12 cellular contexts compared by ENCODE assay signal in genomic region chr17:1030684-1031557, GRCh38. TPM values are rescaled to one million over a fixed set of nuclear protein-coding genes. Genes with fewer than 3 reads are reported as not detected.
DNase-seq lines count a peak whose midpoint lies in the region; ATAC-seq, FAIRE-seq and TF ChIP-seq lines count a peak whose summit lies in the region.
"Had no signal": no experiment of that assay in that cellular context is flagged by ENCODE, and none has a peak within 500 bp of the region (broad histone marks: within the 10 kb centered on the region; RNA-seq: fewer than 3 reads in every experiment).

No MANE protein-coding gene starts in this region.

- TF ChIP-seq POLR2A in Peyer's patch (IDR thresholded peaks at IDR 0.05) (no peak), tibial nerve (IDR thresholded peaks at IDR 0.05) (no peak), H54 (IDR thresholded peaks at IDR 0.05; ENCODE audit: low read depth, low read length) (no peak)

- H3K4me1 ChIP-seq in Peyer's patch: peaks cover 0 to 18% (median 0%) of the 10 kb centered on the region in 4 donors
- peaks cover 27% of the 10 kb centered on the region for H3K4me1 ChIP-seq in muscle layer of colon (ENCODE audit: insufficient read depth, low read length)
- peaks cover 0 to 50% (median 5%) of the 10 kb centered on the region in 4 donors for H3K4me1 ChIP-seq in tibial nerve

- no peak for FAIRE-seq in H54 (lab: Jason Lieb, UNC)
- FAIRE-seq: D721Med, GM12878 had no signal

- H3K36me3 ChIP-seq in Peyer's patch (peaks cover 0 to 36% (median 0%) of the 10 kb centered on the region in 3 donors), muscle layer of colon (ENCODE audit: insufficient read depth, low read length) (peaks cover 10% of the 10 kb centered on the region), tibial nerve (peaks cover 0 to 13% (median 0%) of the 10 kb centered on the region in 3 donors)

- ATAC-seq in GM18909 (IDR thresholded peaks at IDR 0.05; ENCODE audit: poor library complexity, unreplicated experiment): no peak
- no peak for ATAC-seq in HG03442 (IDR thresholded peaks at IDR 0.05; ENCODE audit: unreplicated experiment)
- ATAC-seq: GM12878 had no signal

- 40 to 44% methylated on average over 2 to 29 of the region's 48 CpGs for WGBS in tibial nerve, 2 donors

- H3K27ac ChIP-seq in Peyer's patch: peak overlapping the region in 3 of 4 donors; percentile 17 to 69 (median 43)
- peak overlapping the region; percentile 57 for H3K27ac ChIP-seq in muscle layer of colon (ENCODE audit: low read depth, low read length)
- H3K27ac ChIP-seq in tibial nerve: peak overlapping the region in 3 of 4 donors; percentile 30 to 80 (median 36)

- DNase-seq in Peyer's patch (no peak), fibroblast of the aortic adventitia (ENCODE audit: low read depth) (peak; percentile 8), tibial nerve (ENCODE audit: low spot score in 2 of 2) (peak; percentile 44), GOT3 (lab: John Stamatoyannopoulos, UW) (no peak), H54 (ENCODE audit: insufficient read length, low spot score) (no peak)
- DNase-seq: central memory CD4-positive, alpha-beta T cell; NCI-H2029 had no signal

- H3K4me3 ChIP-seq in Peyer's patch (peak overlapping the region; percentile 9 to 53 (median 28)), fibroblast of the aortic adventitia (ENCODE audit: low read depth, low read length) (no peak overlapping the region), muscle layer of colon (ENCODE audit: low read depth in 1 of 2, low read length in 2 of 2) (peak overlapping the region; percentile 25 to 48), tibial nerve (peak overlapping the region; percentile 21 to 57 (median 23))
- H3K4me3 ChIP-seq: GM12878 had no signal

- H3K9me3 ChIP-seq in Peyer's patch (no peaks in the 10 kb centered on the region), muscle layer of colon (ENCODE audit: low read length) (no peaks in the 10 kb centered on the region), tibial nerve (no peaks in the 10 kb centered on the region)

- H3K27me3 ChIP-seq in Peyer's patch: no peaks in the 10 kb centered on the region
- H3K27me3 ChIP-seq in muscle layer of colon (ENCODE audit: control insufficient read depth in 1 of 2, insufficient read depth in 2 of 2, low read length in 2 of 2): no peaks in the 10 kb centered on the region
- no peaks in the 10 kb centered on the region for H3K27me3 ChIP-seq in tibial nerve

- TF ChIP-seq EP300 in tibial nerve (IDR thresholded peaks at IDR 0.05): no peak

- peak overlapping the region; percentile 40 for H3K9ac ChIP-seq in muscle layer of colon (ENCODE audit: low read length)

- TF ChIP-seq CTCF in Peyer's patch (IDR thresholded peaks at IDR 0.05) (no peak), fibroblast of the aortic adventitia (IDR thresholded peaks at IDR 0.05; ENCODE audit: insufficient read depth, low read length) (no peak), tibial nerve (IDR thresholded peaks at IDR 0.05) (no peak)

RNA-seq across cellular contexts. Expression of gene TIMM22, which starts 34.0 kb away (rescaled TPM):
- total RNA-seq in Peyer's patch (10 to 100 TPM in 3 of 4 donors, 1 to 10 TPM in 1; 9.0 to 18.2 (median 11.2) TPM), fibroblast of the aortic adventitia (ENCODE audit: low replicate concordance) (8.7 and 15.8 TPM in 2 replicates), tibial nerve (10 to 100 TPM; 11.1 to 18.4 (median 14.7) TPM)

RNA-seq across cellular contexts. Expression of gene NXN, which starts 51.3 kb away (rescaled TPM):
- 10 to 100 TPM in 2 of 4 donors, 1 to 10 TPM in 2; 2.1 to 14.0 (median 8.6) TPM for total RNA-seq in Peyer's patch
- 5.1 and 18.1 TPM in 2 replicates for total RNA-seq in fibroblast of the aortic adventitia (ENCODE audit: low replicate concordance)
- total RNA-seq in tibial nerve: 10 to 100 TPM in 3 of 4 donors, 1 to 10 TPM in 1; 6.6 to 28.4 (median 14.7) TPM

Comparison
In these comparisons a context has a peak if more than half of its experiments do, and no peak if none do; other contexts are left out.
1. DNase-seq: peak in fibroblast of the aortic adventitia (single experiment) and tibial nerve (2 of 2); none in Peyer's patch (0 of 3), GOT3 (single experiment) and H54 (single experiment).
2. Peak in every context shown above with its lines, with median percentiles within 50 percentile points of each other: H3K27ac ChIP-seq.